In the genomic region with DNA sequence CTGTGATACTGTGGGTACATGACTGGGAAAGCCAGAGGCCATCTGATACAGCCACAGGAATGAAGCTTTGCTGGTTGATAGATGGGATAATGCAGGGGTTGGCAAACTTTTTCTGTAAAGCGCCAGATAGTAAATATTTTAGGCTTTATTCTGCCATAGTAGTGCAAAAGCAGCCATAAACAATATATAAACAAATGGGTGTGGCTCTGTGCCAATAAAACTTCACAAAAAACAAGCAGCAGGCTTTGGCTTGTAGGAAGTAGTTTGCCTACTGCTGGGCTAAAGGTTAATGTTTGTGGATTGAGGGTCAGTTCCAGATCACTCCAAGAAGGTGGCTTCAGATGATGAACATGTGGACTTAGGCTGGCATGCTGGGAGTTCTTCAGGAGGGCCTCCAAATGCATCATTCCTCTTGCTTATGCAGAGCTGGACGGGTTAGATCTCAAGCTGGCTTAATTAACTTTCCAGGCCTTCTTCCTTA, we compare ENCODE assay signal across 12 cellular contexts.
A peak's percentile ranks its signal among the peaks of the same experiment; 100 is the strongest.
DNase-seq lines count a peak whose midpoint lies in the region; ATAC-seq and TF ChIP-seq lines count a peak whose summit lies in the region.
"Had no signal": no experiment of that assay in that cellular context is flagged by ENCODE, and none has a peak within 500 bp of the region (broad histone marks: within the 10 kb centered on the region; RNA-seq: fewer than 3 reads in every experiment).

No MANE protein-coding gene starts in this region.

- H3K4me3 ChIP-seq in fibroblast of the aortic adventitia (ENCODE audit: low read depth, low read length) (no peak overlapping the region), left ventricle myocardium inferior (no peak overlapping the region), neural progenitor cell (no peak overlapping the region)
- H3K4me3 ChIP-seq: GM12878, lung, stomach had no signal

- no peaks in the 10 kb centered on the region for H3F3A ChIP-seq in neural progenitor cell (ENCODE audit: low read depth)

- H3K9ac ChIP-seq in neural progenitor cell, result no peak overlapping the region

- no peaks in the 10 kb centered on the region for H3K36me3 ChIP-seq in left ventricle myocardium inferior
- no peaks in the 10 kb centered on the region for H3K36me3 ChIP-seq in neural progenitor cell
- H3K36me3 ChIP-seq: stomach had no signal

- no peak for DNase-seq in activated naive CD4-positive, alpha-beta T cell treated with anti-CD3 and anti-CD28 coated beads, Interleukin-2, amount 50 U/mL, for 16 hours
- DNase-seq in T-cell (no peak), fibroblast of the aortic adventitia (ENCODE audit: low read depth) (peak; percentile 63), left ventricle myocardium inferior (no peak), WTC11 (ENCODE audit: low spot score) (no peak), neural progenitor cell (ENCODE audit: low spot score) (no peak)
- DNase-seq: NCI-H524 had no signal

- no peak overlapping the region for H2AFZ ChIP-seq in neural progenitor cell (replicated peaks)

- H3K27ac Mint-ChIP-seq in activated naive CD4-positive, alpha-beta T cell treated with anti-CD3 and anti-CD28 coated beads, Interleukin-2, amount 50 U/mL, for 24 hours, result peak overlapping the region; percentile 95
- peak overlapping the region; percentile 75 to 79 for H3K27ac Mint-ChIP-seq in T-cell
- H3K27ac Mint-ChIP-seq in WTC11, result no peak overlapping the region
- H3K27ac Mint-ChIP-seq in neural progenitor cell, result no peak overlapping the region

- H3K27me3 Mint-ChIP-seq in activated naive CD4-positive, alpha-beta T cell treated with anti-CD3 and anti-CD28 coated beads, Interleukin-2, amount 50 U/mL, for 24 hours, result no peaks in the 10 kb centered on the region
- H3K27me3 Mint-ChIP-seq in T-cell (peaks cover 2 to 4% of the 10 kb centered on the region in 2 donors), WTC11 (ENCODE audit: low read depth) (no peaks in the 10 kb centered on the region; the same call in 1 of the 2 replicates), neural progenitor cell (ENCODE audit: insufficient read depth, low read depth) (peaks cover 12% of the 10 kb centered on the region)

- no peak overlapping the region for H3K4me2 ChIP-seq in neural progenitor cell

- POLR2A ChIA-PET in T-cell (lab: Charles Lee), result interaction anchor here in 1 of 2 donors (0.7 to 1.0 kb wide), 3 partner anchors 37 to 801 kb away, joined by 3 to 10 read pairs (median 6); no protein-coding TSS in a partner anchor
- POLR2A ChIA-PET in WTC11 (lab: Charles Lee), result no interaction called here

- H3K27ac ChIP-seq in left ventricle myocardium inferior (replicated peaks) (no peak overlapping the region), neural progenitor cell (no peak overlapping the region)

- TF ChIP-seq CTCF in fibroblast of the aortic adventitia (IDR thresholded peaks at IDR 0.05; ENCODE audit: insufficient read depth, low read length) (no peak), left ventricle myocardium inferior (IDR thresholded peaks at IDR 0.05; ENCODE audit: borderline replicate concordance) (no peak), WTC11 (IDR thresholded peaks at IDR 0.05) (no peak), neural progenitor cell (IDR thresholded peaks at IDR 0.05) (no peak)

- H3K9me3 ChIP-seq in left ventricle myocardium inferior (replicated peaks), result peaks cover 3% of the 10 kb centered on the region
- no peaks in the 10 kb centered on the region for H3K9me3 ChIP-seq in neural progenitor cell (ENCODE audit: low read depth)

- no peaks in the 10 kb centered on the region for H3K79me2 ChIP-seq in neural progenitor cell (ENCODE audit: low read depth)

- H3K36me3 Mint-ChIP-seq in activated naive CD4-positive, alpha-beta T cell treated with anti-CD3 and anti-CD28 coated beads, Interleukin-2, amount 50 U/mL, for 24 hours, result peaks cover 1% of the 10 kb centered on the region
- peaks cover 4% of the 10 kb centered on the region for H3K36me3 Mint-ChIP-seq in T-cell
- H3K36me3 Mint-ChIP-seq in WTC11, result peaks cover 4% of the 10 kb centered on the region
- H3K36me3 Mint-ChIP-seq in neural progenitor cell, result peaks cover 2% of the 10 kb centered on the region

- intact Hi-C loops in left ventricle myocardium inferior (cut with micrococcal nuclease), result no loop called here

- H3K27me3 ChIP-seq in left ventricle myocardium inferior (ENCODE audit: low read depth) (peaks cover 61% of the 10 kb centered on the region), neural progenitor cell (no peaks in the 10 kb centered on the region)
- H3K27me3 ChIP-seq: stomach had no signal

- ATAC-seq in T-cell (replicated peaks in 1 of 4) (no peak), WTC11 (no peak), GM21367 (IDR thresholded peaks at IDR 0.05; ENCODE audit: unreplicated experiment) (no peak)

- CTCF ChIA-PET in T-cell (lab: Charles Lee) (interaction anchor here in 1 of 2 donors (0.6 to 1.0 kb wide), 2 partner anchors 39 to 42 kb away, joined by 3 to 5 read pairs; no protein-coding TSS in a partner anchor), WTC11 (lab: Charles Lee) (no interaction called here)

- no peaks in the 10 kb centered on the region for H4K20me1 ChIP-seq in neural progenitor cell (ENCODE audit: low read depth)

- peaks cover 6% of the 10 kb centered on the region for H3K9me3 Mint-ChIP-seq in activated naive CD4-positive, alpha-beta T cell treated with anti-CD3 and anti-CD28 coated beads, Interleukin-2, amount 50 U/mL, for 24 hours
- H3K9me3 Mint-ChIP-seq in T-cell, result peaks cover 0 to 4% (median 3%) of the 10 kb centered on the region in 3 donors
- peaks cover 8% of the 10 kb centered on the region for H3K9me3 Mint-ChIP-seq in WTC11
- peaks cover 6% of the 10 kb centered on the region for H3K9me3 Mint-ChIP-seq in neural progenitor cell

- peaks cover 97% of the 10 kb centered on the region for H3K4me1 Mint-ChIP-seq in activated naive CD4-positive, alpha-beta T cell treated with anti-CD3 and anti-CD28 coated beads, Interleukin-2, amount 50 U/mL, for 24 hours
- H3K4me1 Mint-ChIP-seq in T-cell (peaks cover 97 to 100% (median 98%) of the 10 kb centered on the region in 3 donors), WTC11 (peaks cover 15% of the 10 kb centered on the region), neural progenitor cell (peaks cover 21% of the 10 kb centered on the region)

- peak overlapping the region; percentile 50 for H3K4me3 Mint-ChIP-seq in activated naive CD4-positive, alpha-beta T cell treated with anti-CD3 and anti-CD28 coated beads, Interleukin-2, amount 50 U/mL, for 24 hours
- peak overlapping the region; percentile 49 to 68 (median 52) for H3K4me3 Mint-ChIP-seq in T-cell
- H3K4me3 Mint-ChIP-seq in WTC11, result no peak overlapping the region
- no peak overlapping the region for H3K4me3 Mint-ChIP-seq in neural progenitor cell

- no peaks in the 10 kb centered on the region for H3K4me1 ChIP-seq in left ventricle myocardium inferior
- peaks cover 7% of the 10 kb centered on the region for H3K4me1 ChIP-seq in neural progenitor cell

TF ChIP-seq in WTC11, 78 proteins besides CTCF, POLR2A, EP300 and RAD21:
- TF ChIP-seq FOXK1 (CRISPR knock-in tag; IDR thresholded peaks at IDR 0.05) (no peak), ZNF219 (CRISPR knock-in tag; IDR thresholded peaks at IDR 0.05; ENCODE audit: borderline replicate concordance) (no peak), USF2 (CRISPR knock-in tag; IDR thresholded peaks at IDR 0.05) (no peak), USF1 (CRISPR knock-in tag; IDR thresholded peaks at IDR 0.05) (no peak)
- TF ChIP-seq, protein P1, sequence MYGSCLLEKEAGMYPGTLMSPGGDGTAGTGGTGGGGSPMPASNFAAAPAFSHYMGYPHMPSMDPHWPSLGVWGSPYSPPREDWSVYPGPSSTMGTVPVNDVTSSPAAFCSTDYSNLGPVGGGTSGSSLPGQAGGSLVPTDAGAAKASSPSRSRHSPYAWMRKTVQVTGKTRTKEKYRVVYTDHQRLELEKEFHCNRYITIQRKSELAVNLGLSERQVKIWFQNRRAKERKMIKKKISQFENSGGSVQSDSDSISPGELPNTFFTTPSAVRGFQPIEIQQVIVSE (CRISPR knock-in tag; IDR thresholded peaks at IDR 0.05; ENCODE audit: borderline replicate concordance), result no peak

Comparison
In these comparisons a context has a peak if more than half of its experiments do, and no peak if none do; other contexts are left out.
1. H3K27ac Mint-ChIP-seq: peak in activated naive CD4-positive, alpha-beta T cell treated with anti-CD3 and anti-CD28 coated beads, Interleukin-2, amount 50 U/mL, for 24 hours (single experiment) and T-cell (2 of 2); none in WTC11 (single experiment) and neural progenitor cell (single experiment).
2. H3K4me3 Mint-ChIP-seq: peak in activated naive CD4-positive, alpha-beta T cell treated with anti-CD3 and anti-CD28 coated beads, Interleukin-2, amount 50 U/mL, for 24 hours (single experiment) and T-cell (3 of 3); none in WTC11 (single experiment) and neural progenitor cell (single experiment).